In genomic region chr1:27668808-27669723, GRCh38 we compare ENCODE assay signal across 1 cellular context.
A peak's percentile ranks its signal among the peaks of the same experiment; 100 is the strongest.
TF ChIP-seq lines count a peak whose summit lies in the region.

No MANE protein-coding gene starts in this region.

TF ChIP-seq in K562, 482 proteins besides CTCF, POLR2A, EP300 and RAD21 (continued from another document and continues in another):
- TF ChIP-seq ZNF318 (IDR thresholded peaks at IDR 0.05; ENCODE audit: borderline replicate concordance in 1 of 2, low read depth in 1 of 2): no peak
- peak in 1 of 2 experiments; percentile 32; a peak in 1 of 4 replicates for TF ChIP-seq FOXK2 (conservative IDR thresholded peaks at IDR 0.05 in 1 of 2, IDR thresholded peaks at IDR 0.05 in 1 of 2; ENCODE audit: low read depth in 2 of 2)
- TF ChIP-seq KLF1 (tag; IDR thresholded peaks at IDR 0.05): no peak
- TF ChIP-seq SMARCE1 (IDR thresholded peaks at IDR 0.05): no peak
- TF ChIP-seq ZNF143 (CRISPR knock-in tag; IDR thresholded peaks at IDR 0.05): no peak
- TF ChIP-seq ZNF740 (CRISPR knock-in tag; IDR thresholded peaks at IDR 0.05): no peak
- TF ChIP-seq ZNF740 (tag; IDR thresholded peaks at IDR 0.05): no peak
- TF ChIP-seq TEAD4 (IDR thresholded peaks at IDR 0.05; ENCODE audit: low read length): 0 out of 2 replicates have a peak, but pooled peaks have one; percentile 9
- TF ChIP-seq TEAD4 (CRISPR knock-in tag; IDR thresholded peaks at IDR 0.05; ENCODE audit: borderline replicate concordance): no peak; the same call in 1 of the 2 replicates
- peak; percentile 76; the same call in 1 of the 2 replicates for TF ChIP-seq ZNF224 (CRISPR knock-in tag; IDR thresholded peaks at IDR 0.05)
- TF ChIP-seq SRSF1 (IDR thresholded peaks at IDR 0.05; ENCODE audit: low read depth, low read length): no peak
- TF ChIP-seq IFI16 (CRISPR knock-in tag; IDR thresholded peaks at IDR 0.05): no peak
- TF ChIP-seq LCOR (CRISPR knock-in tag; IDR thresholded peaks at IDR 0.05): peak; percentile 18; the same call in 1 of the 2 replicates
- TF ChIP-seq ZNF57 (CRISPR knock-in tag; IDR thresholded peaks at IDR 0.05): no peak
- peak; percentile 49; the same call in 1 of the 2 replicates for TF ChIP-seq CREB3L1 (IDR thresholded peaks at IDR 0.05; ENCODE audit: borderline replicate concordance, low read depth)
- no peak for TF ChIP-seq MXI1 (IDR thresholded peaks at IDR 0.05; ENCODE audit: low read depth, low read length)
- TF ChIP-seq NKRF (IDR thresholded peaks at IDR 0.05; ENCODE audit: borderline replicate concordance): peak; percentile 43; the same call in 1 of the 2 replicates
- TF ChIP-seq BDP1 (IDR thresholded peaks at IDR 0.05; ENCODE audit: insufficient read depth, insufficient read length): no peak
- no peak for TF ChIP-seq ZNF140 (CRISPR knock-in tag; IDR thresholded peaks at IDR 0.05)
- 0 out of 2 replicates have a peak, but pooled peaks have one; percentile 5 for TF ChIP-seq E2F5 (CRISPR knock-in tag; IDR thresholded peaks at IDR 0.05)
- TF ChIP-seq XRCC3 (IDR thresholded peaks at IDR 0.05): no peak
- no peak for TF ChIP-seq ADNP (tag; IDR thresholded peaks at IDR 0.05)
- TF ChIP-seq FOXP4 (CRISPR knock-in tag; IDR thresholded peaks at IDR 0.05; ENCODE audit: borderline replicate concordance): peak; percentile 92
- TF ChIP-seq CBFA2T2 (conservative IDR thresholded peaks at IDR 0.05): no peak
- TF ChIP-seq DLX4 (CRISPR knock-in tag; IDR thresholded peaks at IDR 0.05): no peak
- TF ChIP-seq ZNF146 (CRISPR knock-in tag; IDR thresholded peaks at IDR 0.05; ENCODE audit: unreplicated experiment): no peak
- TF ChIP-seq GABPB2 (CRISPR knock-in tag; conservative IDR thresholded peaks at IDR 0.05): no peak
- TF ChIP-seq IRF2 (CRISPR knock-in tag; IDR thresholded peaks at IDR 0.05): peak; percentile 27; the same call in 1 of the 2 replicates
- peak; percentile 49 for TF ChIP-seq USF2 (CRISPR knock-in tag; IDR thresholded peaks at IDR 0.05)
- TF ChIP-seq CCNT2 (IDR thresholded peaks at IDR 0.05; ENCODE audit: borderline replicate concordance, extremely low read depth, insufficient read length, low read depth, low read length): no peak
- TF ChIP-seq ETV6 (IDR thresholded peaks at IDR 0.05; ENCODE audit: borderline replicate concordance in 1 of 2, low read depth in 2 of 2, low read length in 1 of 2): no peak
- peak; percentile 82; the same call in 1 of the 2 replicates for TF ChIP-seq ETV6 (CRISPR knock-in tag; IDR thresholded peaks at IDR 0.05; ENCODE audit: borderline replicate concordance)
- TF ChIP-seq ZNF764 (CRISPR knock-in tag; IDR thresholded peaks at IDR 0.05; ENCODE audit: low read depth): no peak
- TF ChIP-seq JUNB (CRISPR knock-in tag; conservative IDR thresholded peaks at IDR 0.05): no peak
- TF ChIP-seq ZBTB2 (IDR thresholded peaks at IDR 0.05): peak; percentile 46; the same call in 1 of the 2 replicates
- TF ChIP-seq STAT5B (CRISPR knock-in tag; IDR thresholded peaks at IDR 0.05): no peak
- TF ChIP-seq RFX5 (IDR thresholded peaks at IDR 0.05; ENCODE audit: low read depth, low read length): no peak
- 0 out of 4 replicates have a peak, but pooled peaks of 1 of the 2 experiments have one; percentile 46 for TF ChIP-seq ZNF639 (CRISPR knock-in tag; conservative IDR thresholded peaks at IDR 0.05 in 1 of 2, IDR thresholded peaks at IDR 0.05 in 1 of 2)
